16 cellular contexts compared by ENCODE assay signal in genomic region chr10:4176500-4177281, GRCh38.
DNase-seq lines count a peak whose midpoint lies in the region; ATAC-seq, FAIRE-seq and TF ChIP-seq lines count a peak whose summit lies in the region.
"Had no signal": no experiment of that assay in that cellular context is flagged by ENCODE, and none has a peak within 500 bp of the region (broad histone marks: within the 10 kb centered on the region; RNA-seq: fewer than 3 reads in every experiment).

No MANE protein-coding gene starts in this region.

- POLR2A ChIA-PET in activated B cell treated with CpG ODN at 0.5 μM for 24 hours (lab: Charles Lee), result interaction anchor here (0.7 kb wide), 1 partner anchor 68 kb away, joined by 9 read pairs; no protein-coding TSS in a partner anchor

- H3K27me3 ChIP-seq in skeletal muscle tissue (ENCODE audit: control insufficient read depth in 3 of 3, insufficient read depth in 3 of 3, low read length in 3 of 3) (no peaks in the 10 kb centered on the region), brain microvascular endothelial cell (replicated peaks) (no peaks in the 10 kb centered on the region)

- DNase-seq in GM18507 (ENCODE audit: extremely low spot score, insufficient read length, low read depth) (no peak), activated B cell treated with CpG ODN at 0.5 μM for 24 hours (no peak), brain microvascular endothelial cell (no peak), AG08395 (ENCODE audit: low spot score) (no peak), glomerular visceral epithelial cell (ENCODE audit: extremely low spot score) (no peak)
- DNase-seq in activated T-helper 2 cell treated with anti-CD3 and anti-CD28 coated beads, Interferon-gamma antibody, Interleukin-2, Interleukin-4, amounts not matched to agents 10 μg/mL and 5 μg/mL and 100 μg/mL, durations not matched to agents 14 hours and 24 hours and 36 hours (ENCODE audit: low spot score), result no peak
- DNase-seq: activated CD4-positive, alpha-beta T cell treated with anti-CD3 and anti-CD28 coated beads for 48 hours; activated naive CD4-positive, alpha-beta T cell treated with anti-CD3 and anti-CD28 coated beads, Interleukin-2, amount 10 ng/mL, durations not matched to agents 7 days and 5 days; erythroblast; IMR-90; NCI-H2029 treated with DMSO at 0.1 percent for 48 hours; PC-3; stimulated activated CD4-positive, alpha-beta T cell treated with anti-CD3 and anti-CD28 coated beads, Interleukin-2, amount 100 ng/mL, for 48 hours had no signal

- H3K36me3 ChIP-seq in skeletal muscle tissue (ENCODE audit: control insufficient read depth in 3 of 3, insufficient read depth in 3 of 3, low read length in 3 of 3) (no peaks in the 10 kb centered on the region), brain microvascular endothelial cell (replicated peaks) (no peaks in the 10 kb centered on the region)

- TF ChIP-seq CTCF in activated B cell treated with CpG ODN at 0.5 μM for 24 hours (IDR thresholded peaks at IDR 0.05) (no peak), brain microvascular endothelial cell (IDR thresholded peaks at IDR 0.05; ENCODE audit: low read depth, low read length, missing control alignments) (no peak)

- peak overlapping the region; percentile 48 for H3K27ac ChIP-seq in skeletal muscle tissue (ENCODE audit: low read depth, low read length)
- no peak overlapping the region for H3K27ac ChIP-seq in brain microvascular endothelial cell
- H3K27ac ChIP-seq: SK-N-MC had no signal

- no peak overlapping the region for H3K9ac ChIP-seq in skeletal muscle tissue (ENCODE audit: low read depth in 1 of 3, low read length in 3 of 3)

- FAIRE-seq in GM18507 (lab: Jason Lieb, UNC), result peak; percentile 41

- H3K4me3 ChIP-seq in skeletal muscle tissue (ENCODE audit: low read length in 3 of 3) (no peak overlapping the region), brain microvascular endothelial cell (ENCODE audit: low read depth, low read length) (no peak overlapping the region)
- H3K4me3 ChIP-seq: SK-N-MC had no signal

- H3K4me3 Mint-ChIP-seq in activated B cell treated with CpG ODN at 0.5 μM for 24 hours, result peak overlapping the region; percentile 64
- no peak overlapping the region for H3K4me3 Mint-ChIP-seq in activated T-helper 2 cell treated with anti-CD3 and anti-CD28 coated beads, Interferon-gamma antibody, Interleukin-2, Interleukin-4, amounts not matched to agents 10 μg/mL and 5 μg/mL and 100 μg/mL, durations not matched to agents 14 hours and 24 hours and 36 hours (ENCODE audit: low read depth)
- H3K4me3 Mint-ChIP-seq: activated naive CD4-positive, alpha-beta T cell treated with anti-CD3 and anti-CD28 coated beads, Interleukin-2, amount 10 ng/mL, durations not matched to agents 7 days and 5 days had no signal

- H3K4me1 ChIP-seq in skeletal muscle tissue (ENCODE audit: control insufficient read depth in 3 of 3, insufficient read depth in 3 of 3, low read length in 3 of 3), result no peaks in the 10 kb centered on the region

- in situ Hi-C loops in brain microvascular endothelial cell (cut with HindIII; ENCODE audit: low pct_ligation_motif_present, low sequenced_read_pairs), result no loop called here

- no peaks in the 10 kb centered on the region for H3K36me3 Mint-ChIP-seq in activated B cell treated with CpG ODN at 0.5 μM for 24 hours (ENCODE audit: low read depth)
- no peaks in the 10 kb centered on the region for H3K36me3 Mint-ChIP-seq in activated T-helper 2 cell treated with anti-CD3 and anti-CD28 coated beads, Interferon-gamma antibody, Interleukin-2, Interleukin-4, amounts not matched to agents 10 μg/mL and 5 μg/mL and 100 μg/mL, durations not matched to agents 14 hours and 24 hours and 36 hours (ENCODE audit: low read depth)

- CTCF ChIA-PET in activated B cell treated with CpG ODN at 0.5 μM for 24 hours (lab: Charles Lee), result no interaction called here

- no peaks in the 10 kb centered on the region for H3K27me3 Mint-ChIP-seq in activated B cell treated with CpG ODN at 0.5 μM for 24 hours
- H3K27me3 Mint-ChIP-seq in activated T-helper 2 cell treated with anti-CD3 and anti-CD28 coated beads, Interferon-gamma antibody, Interleukin-2, Interleukin-4, amounts not matched to agents 10 μg/mL and 5 μg/mL and 100 μg/mL, durations not matched to agents 14 hours and 24 hours and 36 hours (ENCODE audit: low read depth), result no peaks in the 10 kb centered on the region

- H3K9me3 Mint-ChIP-seq in activated B cell treated with CpG ODN at 0.5 μM for 24 hours, result peaks cover 10% of the 10 kb centered on the region
- peaks cover 11% of the 10 kb centered on the region for H3K9me3 Mint-ChIP-seq in activated T-helper 2 cell treated with anti-CD3 and anti-CD28 coated beads, Interferon-gamma antibody, Interleukin-2, Interleukin-4, amounts not matched to agents 10 μg/mL and 5 μg/mL and 100 μg/mL, durations not matched to agents 14 hours and 24 hours and 36 hours

- H3K9me3 ChIP-seq in skeletal muscle tissue (ENCODE audit: control insufficient read depth in 3 of 3, low read length in 3 of 3), result peaks cover 0 to 2% (median 0%) of the 10 kb centered on the region in 3 donors

- peak; percentile 26 for ATAC-seq in HG02642 (IDR thresholded peaks at IDR 0.05; ENCODE audit: poor library complexity, unreplicated experiment)
- no peak for ATAC-seq in activated B cell treated with CpG ODN at 0.5 μM for 24 hours (ENCODE audit: low read depth)
- ATAC-seq: PC-3 had no signal

- no peak overlapping the region for H3K27ac Mint-ChIP-seq in activated B cell treated with CpG ODN at 0.5 μM for 24 hours
- no peak overlapping the region for H3K27ac Mint-ChIP-seq in activated T-helper 2 cell treated with anti-CD3 and anti-CD28 coated beads, Interferon-gamma antibody, Interleukin-2, Interleukin-4, amounts not matched to agents 10 μg/mL and 5 μg/mL and 100 μg/mL, durations not matched to agents 14 hours and 24 hours and 36 hours
- H3K27ac Mint-ChIP-seq: activated naive CD4-positive, alpha-beta T cell treated with anti-CD3 and anti-CD28 coated beads, Interleukin-2, amount 10 ng/mL, durations not matched to agents 7 days and 5 days had no signal

- H3K4me1 Mint-ChIP-seq in activated B cell treated with CpG ODN at 0.5 μM for 24 hours, result peaks cover 28% of the 10 kb centered on the region
- peaks cover 10% of the 10 kb centered on the region for H3K4me1 Mint-ChIP-seq in activated T-helper 2 cell treated with anti-CD3 and anti-CD28 coated beads, Interferon-gamma antibody, Interleukin-2, Interleukin-4, amounts not matched to agents 10 μg/mL and 5 μg/mL and 100 μg/mL, durations not matched to agents 14 hours and 24 hours and 36 hours (ENCODE audit: low read depth)

- intact Hi-C loops in activated B cell treated with CpG ODN at 0.5 μM for 24 hours (cut with micrococcal nuclease), result loop anchor here (5.0 kb wide), 1 partner anchor 44 kb away; no protein-coding TSS in a partner anchor
- intact Hi-C loops in activated T-helper 2 cell treated with anti-CD3 and anti-CD28 coated beads, Interferon-gamma antibody, Interleukin-2, Interleukin-4, amounts not matched to agents 10 μg/mL and 5 μg/mL and 100 μg/mL, durations not matched to agents 14 hours and 24 hours and 36 hours (cut with micrococcal nuclease), result no loop called here
